ENCODE assay signal across 8 cellular contexts in genomic region chr10:94403823-94404228, GRCh38. TPM values are rescaled to one million over a fixed set of nuclear protein-coding genes. Genes with fewer than 3 reads are reported as not detected.
DNase-seq lines count a peak whose midpoint lies in the region; ATAC-seq lines count a peak whose summit lies in the region.

No MANE protein-coding gene starts in this region.

- intact Hi-C loops in CD4-positive, alpha-beta memory T cell (cut with micrococcal nuclease), result no loop called here

- H3K4me3 Mint-ChIP-seq in CD4-positive, alpha-beta memory T cell, result peak overlapping the region; percentile 85 to 94 (median 87)

- peak overlapping the region in 2 of 7 donors; percentile 22 to 38 for H3K27ac Mint-ChIP-seq in CD4-positive, alpha-beta memory T cell

- H3K27me3 Mint-ChIP-seq in CD4-positive, alpha-beta memory T cell, result peaks cover 34 to 47% of the 10 kb centered on the region in 2 donors

- H3K27ac ChIP-seq in CD4-positive, alpha-beta memory T cell (ENCODE audit: low read depth, low read length), result no peak overlapping the region
- H3K27ac ChIP-seq in esophagus (ENCODE audit: low read depth in 2 of 2, low read length in 1 of 2) (peak overlapping the region; percentile 92), neuronal stem cell (replicated peaks; ENCODE audit: low read length) (no peak overlapping the region)

- H4K91ac ChIP-seq in neuronal stem cell (ENCODE audit: low read depth, low read length, poor library complexity), result no peak overlapping the region

- H2BK120ac ChIP-seq in neuronal stem cell (ENCODE audit: low read depth, low read length), result no peak overlapping the region

- H3K4me1 ChIP-seq in CD4-positive, alpha-beta memory T cell (ENCODE audit: insufficient read depth, low read length), result peaks cover 7% of the 10 kb centered on the region
- no peaks in the 10 kb centered on the region for H3K4me1 ChIP-seq in esophagus (ENCODE audit: control insufficient read depth in 2 of 2, insufficient read depth in 2 of 2, low read length in 1 of 2)
- peaks cover 1 to 5% of the 10 kb centered on the region in 2 donors for H3K4me1 ChIP-seq in neuronal stem cell (ENCODE audit: control insufficient read depth in 2 of 2, insufficient read depth in 1 of 2, low read depth in 1 of 2, low read length in 2 of 2)

- no peaks in the 10 kb centered on the region for H3K9me3 ChIP-seq in CD4-positive, alpha-beta memory T cell (ENCODE audit: control insufficient read depth in 1 of 2, low read length in 2 of 2)
- H3K9me3 ChIP-seq in esophagus (ENCODE audit: control insufficient read depth in 2 of 2, insufficient read depth in 1 of 2, low read depth in 1 of 2, low read length in 1 of 2) (no peaks in the 10 kb centered on the region), neuronal stem cell (replicated peaks in 1 of 2; ENCODE audit: control insufficient read depth in 2 of 2, insufficient read depth in 1 of 2, low read depth in 1 of 2, low read length in 2 of 2) (peaks cover 0 to 3% of the 10 kb centered on the region in 2 donors)

- no peak overlapping the region for H2BK15ac ChIP-seq in neuronal stem cell (ENCODE audit: low read length)

- H3K18ac ChIP-seq in neuronal stem cell (ENCODE audit: low read length), result no peak overlapping the region

- peak in 3 of 5 donors; percentile 1 to 24 (median 21) for DNase-seq in CD4-positive, alpha-beta memory T cell
- DNase-seq in SHP77 treated with DMSO at 0.1 percent for 48 hours (lab: John Stamatoyannopoulos, UW) (peak; percentile 63), neuronal stem cell (ENCODE audit: low spot score) (no peak), iPS-NIHi7 (ENCODE audit: extremely low spot score) (no peak)

- peak overlapping the region; percentile 86 for H3K4me2 ChIP-seq in neuronal stem cell (ENCODE audit: insufficient read depth, low read length, poor library complexity, severe bottlenecking)

- H3K4ac ChIP-seq in neuronal stem cell (ENCODE audit: low read length), result no peak overlapping the region

- H2AFZ ChIP-seq in neuronal stem cell (ENCODE audit: low read length), result peak overlapping the region; percentile 94

- no peak overlapping the region for H3K23ac ChIP-seq in neuronal stem cell (ENCODE audit: low read depth, low read length, poor library complexity)

- POLR2A ChIA-PET in CD4-positive, alpha-beta memory T cell (lab: Charles Lee; ENCODE audit: partially characterized antibody), result no interaction called here

- H2AK5ac ChIP-seq in neuronal stem cell (ENCODE audit: low read depth, low read length), result no peak overlapping the region

- no peak overlapping the region for H2BK5ac ChIP-seq in neuronal stem cell (ENCODE audit: low read length)

- H3K36me3 ChIP-seq in CD4-positive, alpha-beta memory T cell (ENCODE audit: insufficient read depth, low read length), result no peaks in the 10 kb centered on the region
- H3K36me3 ChIP-seq in esophagus (ENCODE audit: control insufficient read depth in 2 of 2, insufficient read depth in 2 of 2, low read length in 1 of 2) (no peaks in the 10 kb centered on the region), neuronal stem cell (replicated peaks in 1 of 2; ENCODE audit: control insufficient read depth in 2 of 2, insufficient read depth in 2 of 2, low read length in 2 of 2) (no peaks in the 10 kb centered on the region)

- ATAC-seq in GM21723 (IDR thresholded peaks at IDR 0.05; ENCODE audit: unreplicated experiment), result peak; percentile 7
- no peak for ATAC-seq in HG03196 (IDR thresholded peaks at IDR 0.05; ENCODE audit: unreplicated experiment)
- no peak for ATAC-seq in HG03469 (IDR thresholded peaks at IDR 0.05; ENCODE audit: unreplicated experiment)

- H3K36me3 Mint-ChIP-seq in CD4-positive, alpha-beta memory T cell, result peaks cover 0 to 3% of the 10 kb centered on the region in 2 donors

- H3K9ac ChIP-seq in neuronal stem cell (ENCODE audit: low read depth, low read length, poor library complexity), result no peak overlapping the region

- peak overlapping the region in 1 of 2 donors; percentile 27 for H3K4me3 ChIP-seq in CD4-positive, alpha-beta memory T cell (ENCODE audit: low read length in 2 of 2)
- H3K4me3 ChIP-seq in esophagus (ENCODE audit: low read depth in 1 of 2, low read length in 2 of 2), result peak overlapping the region; percentile 86 to 91
- peak overlapping the region; percentile 91 to 92 for H3K4me3 ChIP-seq in neuronal stem cell (ENCODE audit: low read length in 2 of 2)

- H4K8ac ChIP-seq in neuronal stem cell (ENCODE audit: low read depth, low read length), result no peak overlapping the region

- peaks cover 12% of the 10 kb centered on the region for H3K27me3 ChIP-seq in CD4-positive, alpha-beta memory T cell (ENCODE audit: insufficient read depth, low read length)
- H3K27me3 ChIP-seq in esophagus (ENCODE audit: control insufficient read depth in 1 of 2, insufficient read depth in 2 of 2, low read length in 2 of 2) (no peaks in the 10 kb centered on the region), neuronal stem cell (ENCODE audit: control insufficient read depth in 3 of 3, insufficient read depth in 3 of 3, low read depth in 1 of 3, low read length in 3 of 3) (peaks cover 0 to 14% (median 0%) of the 10 kb centered on the region in 3 experiments)

- no peaks in the 10 kb centered on the region for H3K79me1 ChIP-seq in neuronal stem cell (ENCODE audit: low read depth, low read length)

- no peak overlapping the region for H3K14ac ChIP-seq in neuronal stem cell (ENCODE audit: low read length)

- WGBS in esophagus, 2 donors, result 0 to 1% methylated on average over 7 of the region's 7 CpGs
- 100% methylated on average over 2 of the region's 7 CpGs; no CpG with 5 or more reads in 1 of the 2 donors for WGBS in neuronal stem cell (ENCODE audit: extremely low coverage in 2 of 2, insufficient read length in 2 of 2, insufficient replicate concordance in 1 of 2), 2 donors

- CTCF ChIA-PET in CD4-positive, alpha-beta memory T cell (lab: Charles Lee; ENCODE audit: partially characterized antibody), result no interaction called here

- H3K9me3 Mint-ChIP-seq in CD4-positive, alpha-beta memory T cell, result peaks cover 0 to 4% (median 2%) of the 10 kb centered on the region in 8 donors

- H2BK12ac ChIP-seq in neuronal stem cell (ENCODE audit: low read length), result no peak overlapping the region

- peaks cover 4 to 13% (median 8%) of the 10 kb centered on the region in 4 donors for H3K4me1 Mint-ChIP-seq in CD4-positive, alpha-beta memory T cell

RNA-seq across cellular contexts. Expression of gene TBC1D12, which starts 1.5 kb away (rescaled TPM):
- total RNA-seq in CD4-positive, alpha-beta memory T cell, result under 1 TPM; 0.30 to 0.96 TPM
- not detected for polyA plus RNA-seq in CD4-positive, alpha-beta memory T cell
- polyA plus RNA-seq in esophagus, result 1 to 10 TPM; 4.0 to 9.1 TPM
- polyA plus RNA-seq in neuronal stem cell (2013, experiment 1 of 2), result 5.8 TPM
- polyA plus RNA-seq in neuronal stem cell (2013, experiment 2 of 2), result 5.2 TPM

RNA-seq across cellular contexts. Expression of gene NOC3L, which starts 41.1 kb away (rescaled TPM):
- 10 to 100 TPM; 21.8 to 22.5 TPM for total RNA-seq in CD4-positive, alpha-beta memory T cell
- 10 to 100 TPM in 1 of 2 donors, 1 to 10 TPM in 1; 6.2 to 15.8 TPM for polyA plus RNA-seq in CD4-positive, alpha-beta memory T cell
- 1 to 10 TPM; 4.8 to 5.3 TPM for polyA plus RNA-seq in esophagus
- polyA plus RNA-seq in neuronal stem cell (2013, experiment 1 of 2), result 16.1 TPM
- 16.8 TPM for polyA plus RNA-seq in neuronal stem cell (2013, experiment 2 of 2)

Comparison
In these comparisons a context has a peak if more than half of its experiments do, and no peak if none do; other contexts are left out.
1. DNase-seq: peak in CD4-positive, alpha-beta memory T cell (3 of 5) and SHP77 treated with DMSO at 0.1 percent for 48 hours (single experiment); none in neuronal stem cell (single experiment) and iPS-NIHi7 (single experiment).
2. H3K27ac ChIP-seq: peak in esophagus (2 of 2); none in CD4-positive, alpha-beta memory T cell (single experiment) and neuronal stem cell (single experiment).
3. RNA of gene TBC1D12, which starts 1.5 kb away (polyA plus RNA-seq): 4.0 to 9.1 TPM in esophagus; not detected in CD4-positive, alpha-beta memory T cell; every median in the first group is over 4 times any median in the second.